ENCODE assay signal across 20 cellular contexts in the genomic region with DNA sequence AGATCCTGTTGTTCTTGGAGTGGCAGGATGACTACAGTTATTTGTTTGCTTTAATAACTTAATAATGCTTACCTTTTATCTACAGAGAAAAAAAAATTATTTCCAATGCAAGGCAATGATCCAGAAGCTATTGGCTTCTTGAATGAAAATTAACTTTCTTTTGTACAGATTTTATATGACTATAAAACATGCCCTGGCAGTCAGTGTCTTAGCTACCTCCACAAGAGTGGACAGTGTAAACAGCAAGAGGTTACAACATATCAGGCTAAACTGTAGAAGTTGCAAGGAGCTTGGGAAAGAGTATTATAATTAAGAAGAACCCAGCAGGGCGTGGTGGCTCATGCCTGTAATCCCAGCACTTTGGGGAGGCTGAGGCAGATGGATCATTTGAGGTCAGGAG.
"Had no signal": no experiment of that assay in that cellular context is flagged by ENCODE, and none has a peak within 500 bp of the region (broad histone marks: within the 10 kb centered on the region; RNA-seq: fewer than 3 reads in every experiment).

No MANE protein-coding gene starts in this region.

- H3K4me1 ChIP-seq: left lung had no signal

- H3K9me3 ChIP-seq: esophagus muscularis mucosa, gastrocnemius medialis, heart right ventricle, left lung, lower lobe of right lung, mucosa of descending colon had no signal

- H3K27ac ChIP-seq: coronary artery, dorsolateral prefrontal cortex, gastrocnemius medialis, heart right ventricle, left lung, lower lobe of right lung had no signal

- DNase-seq: dermis blood vessel endothelial cell; dorsolateral prefrontal cortex; effector CD4-positive, alpha-beta T cell; effector memory CD4-positive, alpha-beta T cell; foreskin fibroblast; foreskin melanocyte; gastrocnemius medialis; glutamatergic neuron; head of caudate nucleus; heart right ventricle; hippocampal formation; left cardiac atrium; left lung; left ventricle myocardium superior; lower lobe of right lung; mesenchymal stem cell; mucosa of descending colon; naive B cell had no signal

- H3K4me3 ChIP-seq: coronary artery, dorsolateral prefrontal cortex, esophagus muscularis mucosa, gastrocnemius medialis, heart right ventricle, left lung, lower lobe of right lung, mucosa of descending colon had no signal

- H3K27me3 ChIP-seq: esophagus muscularis mucosa, gastrocnemius medialis, left lung had no signal

- H3K36me3 ChIP-seq: esophagus muscularis mucosa, gastrocnemius medialis, heart right ventricle, left lung, lower lobe of right lung had no signal
